ENCODE assay signal across 8 cellular contexts in the genomic region with DNA sequence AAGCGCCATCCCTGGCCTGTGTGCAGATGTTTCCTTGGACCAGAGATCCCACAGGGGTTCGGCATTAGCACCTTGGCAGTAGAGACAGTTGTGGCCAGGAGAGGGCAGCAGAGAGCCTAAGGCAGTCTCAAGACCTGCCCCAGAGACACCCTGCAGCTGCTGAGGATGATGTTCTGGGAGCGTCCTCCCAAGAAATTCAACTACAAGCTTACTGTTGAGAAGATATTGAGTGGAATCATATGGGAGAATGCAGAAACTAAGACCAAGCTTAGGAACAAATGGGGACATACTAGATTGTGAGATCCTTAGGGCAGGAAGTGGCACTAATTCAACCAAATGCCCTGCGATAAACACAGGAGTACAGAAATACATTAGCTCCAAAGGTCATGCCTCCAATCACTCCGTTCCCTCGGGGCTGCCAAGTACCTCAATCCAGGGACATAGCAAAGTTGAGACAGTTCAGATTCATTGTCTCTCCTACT. TPM values are rescaled to one million over a fixed set of nuclear protein-coding genes. Genes with fewer than 3 reads are reported as not detected.
DNase-seq lines count a peak whose midpoint lies in the region; ATAC-seq and TF ChIP-seq lines count a peak whose summit lies in the region.

No MANE protein-coding gene starts in this region.

- WGBS in lung, 2 donors, result 27 to 36% methylated on average over 6 of the region's 6 CpGs

- H3K9me3 ChIP-seq in BLaER1 (no peaks in the 10 kb centered on the region), lung (ENCODE audit: control insufficient read depth in 2 of 2, insufficient read depth in 1 of 2, low read length in 1 of 2) (no peaks in the 10 kb centered on the region)

- H3K9ac ChIP-seq in BLaER1, result no peak overlapping the region

- TF ChIP-seq CTCF in dorsolateral prefrontal cortex (IDR thresholded peaks at IDR 0.05 in 54 of 56, conservative IDR thresholded peaks at IDR 0.05 in 2 of 56; ENCODE audit: low read depth in 1 of 56, partially characterized antibody in 56 of 56) (peak; percentile 60 to 97 (median 90)), lung (IDR thresholded peaks at IDR 0.05; ENCODE audit: control extremely low read depth, extremely low read depth) (peak; percentile 61)

- intact Hi-C loops in dorsolateral prefrontal cortex (cut with DNase I), result loop anchor here (2.0 to 10.0 kb wide), 3 partner anchors 23 to 267 kb away; no protein-coding TSS in a partner anchor

- no peaks in the 10 kb centered on the region for H3K36me3 ChIP-seq in BLaER1
- no peaks in the 10 kb centered on the region for H3K36me3 ChIP-seq in lung (ENCODE audit: control insufficient read depth in 2 of 2, insufficient read depth in 2 of 2, low read length in 2 of 2)

- H4K20me1 ChIP-seq in BLaER1, result no peaks in the 10 kb centered on the region

- H3K4me2 ChIP-seq in BLaER1, result peak overlapping the region; percentile 53

- ATAC-seq in HG03280 (IDR thresholded peaks at IDR 0.05; ENCODE audit: unreplicated experiment), result peak; percentile 99
- ATAC-seq in lung (ENCODE audit: insufficient read depth, low FRiP score), result peak; percentile 90

- H3K27me3 ChIP-seq in BLaER1, result no peaks in the 10 kb centered on the region
- no peaks in the 10 kb centered on the region for H3K27me3 ChIP-seq in dorsolateral prefrontal cortex
- H3K27me3 ChIP-seq in lung (ENCODE audit: control insufficient read depth, insufficient read depth), result no peaks in the 10 kb centered on the region

- DNase-seq in GM19238 (ENCODE audit: insufficient read length, low spot score) (peak; percentile 57), NCI-H69 (lab: John Stamatoyannopoulos, UW) (peak; percentile 81), dorsolateral prefrontal cortex (peak; percentile 36 to 95 (median 86)), lung (ENCODE audit: low spot score) (peak; percentile 77)
- peak; percentile 89 to 92 for DNase-seq in activated CD4-positive, alpha-beta T cell treated with anti-CD3 and anti-CD28 coated beads, Interleukin-2, amount 50 U/mL, for 4 hours
- peak; percentile 69 for DNase-seq in stimulated activated CD8-positive, alpha-beta memory T cell treated with anti-CD3 and anti-CD28 coated beads, Interleukin-15, amount 100 ng/mL, for 24 hours (ENCODE audit: low read depth)

- H3K27ac ChIP-seq in BLaER1 (no peak overlapping the region), dorsolateral prefrontal cortex (peak overlapping the region; percentile 55 to 99 (median 94)), lung (ENCODE audit: low read depth in 1 of 2, low read length in 1 of 2) (no peak overlapping the region)

- H3K4me1 ChIP-seq in BLaER1, result peaks cover 17% of the 10 kb centered on the region
- peaks cover 0 to 2% of the 10 kb centered on the region in 2 donors for H3K4me1 ChIP-seq in lung (ENCODE audit: control insufficient read depth in 2 of 2, insufficient read depth in 2 of 2, low read length in 2 of 2)

- no peak overlapping the region for H3K4me3 ChIP-seq in BLaER1
- peak overlapping the region in 57 of 59 donors; percentile 1 to 79 (median 58) for H3K4me3 ChIP-seq in dorsolateral prefrontal cortex
- H3K4me3 ChIP-seq in lung, result no peak overlapping the region

RNA-seq across cellular contexts. Expression of a gene that starts 2.0 kb away (rescaled TPM):
- total RNA-seq in dorsolateral prefrontal cortex (100 to 1,000 TPM in 97 of 120 experiments, 10 to 100 TPM in 23; 40.3 to 874 (median 194) TPM), lung (1 to 10 TPM in 1 of 2 donors, under 1 TPM in 1; 0.52 to 1.6 TPM)
- polyA plus RNA-seq in lung, result under 1 TPM; 0.51 to 0.72 TPM

Comparison
In these comparisons a context has a peak if more than half of its experiments do, and no peak if none do; other contexts are left out.
1. H3K27ac ChIP-seq: peak in dorsolateral prefrontal cortex (59 of 59); none in BLaER1 (single experiment) and lung (0 of 2).
2. H3K4me3 ChIP-seq: peak in dorsolateral prefrontal cortex (57 of 59); none in BLaER1 (single experiment) and lung (single experiment).
3. RNA of a gene that starts 2.0 kb away (total RNA-seq): 40.3 to 874 TPM in dorsolateral prefrontal cortex; 0.52 to 1.6 TPM in lung; every median in the first group is over 10 times any median in the second.
4. Peak in every context shown above with its lines, with median percentiles within 50 percentile points of each other: DNase-seq.